Comparison of ENCODE assay signal across 15 cellular contexts in genomic region chr7:2761801-2762497, GRCh38.
DNase-seq lines count a peak whose midpoint lies in the region; ATAC-seq and TF ChIP-seq lines count a peak whose summit lies in the region.
"Had no signal": no experiment of that assay in that cellular context is flagged by ENCODE, and none has a peak within 500 bp of the region (broad histone marks: within the 10 kb centered on the region; RNA-seq: fewer than 3 reads in every experiment).

No MANE protein-coding gene starts in this region.

- no peaks in the 10 kb centered on the region for H3K9me3 ChIP-seq in neural progenitor cell (ENCODE audit: low read depth)
- no peaks in the 10 kb centered on the region for H3K9me3 ChIP-seq in tibial nerve
- H3K9me3 ChIP-seq: body of pancreas had no signal

- no peak for TF ChIP-seq POLR2A in tibial nerve (IDR thresholded peaks at IDR 0.05)

- TF ChIP-seq EP300 in tibial nerve (IDR thresholded peaks at IDR 0.05): no peak

- peaks cover 56% of the 10 kb centered on the region for H3K4me1 Mint-ChIP-seq in activated T-cell treated with anti-CD3 and anti-CD28 coated beads, Interleukin-2, amount 50 U/mL, for 72 hours (ENCODE audit: low read depth)
- peaks cover 53% of the 10 kb centered on the region for H3K4me1 Mint-ChIP-seq in endothelial cell (ENCODE audit: unreplicated experiment)
- peaks cover 54% of the 10 kb centered on the region for H3K4me1 Mint-ChIP-seq in neural progenitor cell

- H3K27ac ChIP-seq in neural progenitor cell (no peak overlapping the region), tibial nerve (peak overlapping the region; percentile 43 to 96 (median 84))
- H3K27ac ChIP-seq: SK-N-MC had no signal

- H3K27ac Mint-ChIP-seq in activated T-cell treated with anti-CD3 and anti-CD28 coated beads, Interleukin-2, amount 50 U/mL, for 72 hours: peak overlapping the region; percentile 45
- H3K27ac Mint-ChIP-seq in endothelial cell (ENCODE audit: unreplicated experiment) (peak overlapping the region; percentile 68), neural progenitor cell (peak overlapping the region; percentile 22)

- no peak overlapping the region for H2AFZ ChIP-seq in neural progenitor cell (replicated peaks)

- peaks cover 22% of the 10 kb centered on the region for H3K79me2 ChIP-seq in neural progenitor cell (ENCODE audit: low read depth)

- no peaks in the 10 kb centered on the region for H3K27me3 Mint-ChIP-seq in activated T-cell treated with anti-CD3 and anti-CD28 coated beads, Interleukin-2, amount 50 U/mL, for 72 hours (ENCODE audit: low read depth)
- H3K27me3 Mint-ChIP-seq in endothelial cell (ENCODE audit: unreplicated experiment) (peaks cover 22% of the 10 kb centered on the region), neural progenitor cell (ENCODE audit: insufficient read depth, low read depth) (peaks cover 9% of the 10 kb centered on the region)
- H3K27me3 Mint-ChIP-seq: natural killer cell treated with Interleukin-12 subunit alpha and Interleukin-12 subunit beta and Interleukin-15 and Interleukin-18, amount 100 ng/mL, for 72 hours; stimulated activated memory B cell treated with anti-CD40 and anti-IgM and Interleukin-4, amounts not matched to agents 10 μg/mL and 1 μg/mL and 100 μg/mL, for 72 hours had no signal

- H3K4me1 ChIP-seq in neural progenitor cell (no peaks in the 10 kb centered on the region), tibial nerve (peaks cover 0 to 69% (median 43%) of the 10 kb centered on the region in 4 donors)
- H3K4me1 ChIP-seq: body of pancreas had no signal

- no peaks in the 10 kb centered on the region for H3K9me3 Mint-ChIP-seq in activated T-cell treated with anti-CD3 and anti-CD28 coated beads, Interleukin-2, amount 50 U/mL, for 72 hours
- no peaks in the 10 kb centered on the region for H3K9me3 Mint-ChIP-seq in endothelial cell (ENCODE audit: unreplicated experiment)
- no peaks in the 10 kb centered on the region for H3K9me3 Mint-ChIP-seq in neural progenitor cell
- H3K9me3 Mint-ChIP-seq: natural killer cell treated with Interleukin-12 subunit alpha and Interleukin-12 subunit beta and Interleukin-15 and Interleukin-18, amount 100 ng/mL, for 72 hours; stimulated activated memory B cell treated with anti-CD40 and anti-IgM and Interleukin-4, amounts not matched to agents 10 μg/mL and 1 μg/mL and 100 μg/mL, for 72 hours had no signal

- H3F3A ChIP-seq in neural progenitor cell (ENCODE audit: low read depth): peaks cover 3% of the 10 kb centered on the region

- ATAC-seq in activated T-cell treated with anti-CD3 and anti-CD28 coated beads, Interleukin-2, amount 50 U/mL, for 72 hours (replicated peaks in 1 of 2): no peak
- no peak for ATAC-seq in HG03460 (IDR thresholded peaks at IDR 0.05; ENCODE audit: unreplicated experiment)
- ATAC-seq: natural killer cell treated with Interleukin-12 subunit alpha and Interleukin-12 subunit beta and Interleukin-15 and Interleukin-18, amount 100 ng/mL, for 72 hours; stimulated activated memory B cell treated with anti-CD40 and anti-IgM and Interleukin-4, amounts not matched to agents 10 μg/mL and 1 μg/mL and 100 μg/mL, for 72 hours had no signal

- DNase-seq in activated T-cell treated with anti-CD3 and anti-CD28 coated beads, Interleukin-2, amount 50 U/mL, for 72 hours: no peak
- no peak for DNase-seq in activated T-cell treated with anti-CD3 and anti-CD28 coated beads, Interleukin-2, amount 50 U/mL, for 48 hours
- DNase-seq in endothelial cell (ENCODE audit: low spot score): no peak
- no peak for DNase-seq in neural progenitor cell (ENCODE audit: low spot score)
- no peak for DNase-seq in tibial nerve (ENCODE audit: low spot score in 2 of 2)
- DNase-seq in NCI-H2196 treated with DMSO at 0.1 percent for 48 hours (lab: John Stamatoyannopoulos, UW; ENCODE audit: unreplicated experiment): no peak
- DNase-seq in stimulated activated naive CD4-positive, alpha-beta T cell treated with Interleukin-2 at 50 U/mL for 16 hours (lab: John Stamatoyannopoulos, UW): no peak
- DNase-seq: activated T-cell treated with anti-CD3 and anti-CD28 coated beads, Interleukin-2, amount 50 U/mL, for 1 hour; NK-92 treated with Interleukin-12 subunit alpha and Interleukin-12 subunit beta, amount 100 ng/mL, for 24 hours; stimulated activated CD4-positive, alpha-beta T cell treated with anti-CD3 and anti-CD28 coated beads, Interleukin-1b, Interleukin-23, amount 100 ng/mL, for 48 hours had no signal

- peaks cover 4 to 9% of the 10 kb centered on the region in 2 donors for H3K36me3 Mint-ChIP-seq in activated T-cell treated with anti-CD3 and anti-CD28 coated beads, Interleukin-2, amount 50 U/mL, for 72 hours (ENCODE audit: insufficient read depth in 2 of 2)
- peaks cover 13% of the 10 kb centered on the region for H3K36me3 Mint-ChIP-seq in endothelial cell (ENCODE audit: low read depth, unreplicated experiment)
- peaks cover 10% of the 10 kb centered on the region for H3K36me3 Mint-ChIP-seq in neural progenitor cell

- H3K9ac ChIP-seq in neural progenitor cell: no peak overlapping the region

- TF ChIP-seq CTCF in endothelial cell (IDR thresholded peaks at IDR 0.05; ENCODE audit: unreplicated experiment) (no peak), neural progenitor cell (IDR thresholded peaks at IDR 0.05) (no peak), tibial nerve (IDR thresholded peaks at IDR 0.05) (no peak)

- no peaks in the 10 kb centered on the region for H3K27me3 ChIP-seq in neural progenitor cell
- no peaks in the 10 kb centered on the region for H3K27me3 ChIP-seq in tibial nerve
- H3K27me3 ChIP-seq: body of pancreas had no signal

- H3K4me3 ChIP-seq in neural progenitor cell (no peak overlapping the region), tibial nerve (no peak overlapping the region)
- H3K4me3 ChIP-seq: body of pancreas, SK-N-MC had no signal

- WGBS in tibial nerve, 2 donors: 94% methylated on average over 29 of the region's 29 CpGs

- peaks cover 14% of the 10 kb centered on the region for H4K20me1 ChIP-seq in neural progenitor cell (ENCODE audit: low read depth)

- H3K36me3 ChIP-seq in neural progenitor cell: no peaks in the 10 kb centered on the region
- H3K36me3 ChIP-seq in tibial nerve: no peaks in the 10 kb centered on the region

- H3K4me3 Mint-ChIP-seq in activated T-cell treated with anti-CD3 and anti-CD28 coated beads, Interleukin-2, amount 50 U/mL, for 72 hours: no peak overlapping the region
- H3K4me3 Mint-ChIP-seq in endothelial cell (ENCODE audit: unreplicated experiment) (no peak overlapping the region), neural progenitor cell (no peak overlapping the region)
- H3K4me3 Mint-ChIP-seq: natural killer cell treated with Interleukin-12 subunit alpha and Interleukin-12 subunit beta and Interleukin-15 and Interleukin-18, amount 100 ng/mL, for 72 hours; stimulated activated memory B cell treated with anti-CD40 and anti-IgM and Interleukin-4, amounts not matched to agents 10 μg/mL and 1 μg/mL and 100 μg/mL, for 72 hours had no signal

- H3K4me2 ChIP-seq in neural progenitor cell: no peak overlapping the region
